In the genomic region with DNA sequence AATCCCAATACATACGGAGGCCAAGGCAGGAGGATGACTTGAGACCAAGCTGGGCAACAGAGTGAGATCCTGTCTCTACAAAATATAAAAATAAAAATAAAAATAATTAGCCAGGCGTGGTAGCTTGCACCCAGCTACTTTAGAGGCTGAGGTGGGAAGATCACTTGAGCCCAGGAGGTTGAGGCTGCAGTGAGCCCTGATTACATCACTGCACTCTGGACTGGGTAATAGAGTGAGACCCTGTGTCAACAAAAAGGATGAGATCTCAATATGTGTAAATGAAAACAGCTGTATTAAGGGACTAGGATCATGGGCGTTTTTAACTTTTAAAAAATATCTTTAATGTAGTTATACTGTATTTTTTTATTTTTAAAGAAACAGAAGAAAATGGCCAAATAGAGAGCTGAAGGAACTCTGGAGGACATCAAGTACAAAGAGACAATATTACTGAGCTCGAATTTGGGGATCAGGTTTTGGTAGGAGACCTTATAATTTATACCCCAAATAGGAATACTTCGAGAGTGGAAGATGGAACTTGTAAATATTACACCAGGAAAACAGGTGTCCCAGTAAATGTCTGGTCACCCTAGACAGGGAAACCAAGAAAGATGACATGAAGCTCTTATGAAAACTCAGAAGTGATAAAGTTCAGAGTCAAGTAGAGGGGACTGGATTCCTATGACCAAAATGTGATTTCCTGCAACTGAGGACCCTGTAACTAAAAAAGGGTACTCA, we compare ENCODE assay signal across 1 cellular context.
TF ChIP-seq lines count a peak whose summit lies in the region.

No MANE protein-coding gene starts in this region.

TF ChIP-seq in A549, 52 proteins besides CTCF, POLR2A, EP300 and RAD21 (continued from another document):
- TF ChIP-seq, protein P1, sequence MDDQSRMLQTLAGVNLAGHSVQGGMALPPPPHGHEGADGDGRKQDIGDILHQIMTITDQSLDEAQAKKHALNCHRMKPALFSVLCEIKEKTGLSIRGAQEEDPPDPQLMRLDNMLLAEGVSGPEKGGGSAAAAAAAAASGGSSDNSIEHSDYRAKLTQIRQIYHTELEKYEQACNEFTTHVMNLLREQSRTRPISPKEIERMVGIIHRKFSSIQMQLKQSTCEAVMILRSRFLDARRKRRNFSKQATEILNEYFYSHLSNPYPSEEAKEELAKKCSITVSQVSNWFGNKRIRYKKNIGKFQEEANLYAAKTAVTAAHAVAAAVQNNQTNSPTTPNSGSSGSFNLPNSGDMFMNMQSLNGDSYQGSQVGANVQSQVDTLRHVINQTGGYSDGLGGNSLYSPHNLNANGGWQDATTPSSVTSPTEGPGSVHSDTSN (IDR thresholded peaks at IDR 0.05): no peak
- TF ChIP-seq FOSB (CRISPR knock-in tag; IDR thresholded peaks at IDR 0.05): no peak
- TF ChIP-seq GATA3 (IDR thresholded peaks at IDR 0.05; ENCODE audit: borderline replicate concordance): no peak
- no peak for TF ChIP-seq RCOR1 (IDR thresholded peaks at IDR 0.05; ENCODE audit: low read depth, low read length)
- no peak for TF ChIP-seq MAFK (IDR thresholded peaks at IDR 0.05; ENCODE audit: partially characterized antibody)
- no peak for TF ChIP-seq BHLHE40 (IDR thresholded peaks at IDR 0.05; ENCODE audit: low read depth, low read length)
- TF ChIP-seq HOXB13 (CRISPR knock-in tag; IDR thresholded peaks at IDR 0.05; ENCODE audit: low read depth): peak; percentile 51; the same call in 1 of the 2 replicates
- no peak for TF ChIP-seq TP53 (CRISPR knock-in tag; IDR thresholded peaks at IDR 0.05)
- TF ChIP-seq ZSCAN20 (CRISPR knock-in tag; IDR thresholded peaks at IDR 0.05): no peak; the same call in 1 of the 2 replicates
- peak; percentile 80; the same call in 1 of the 2 replicates for TF ChIP-seq HEYL (CRISPR knock-in tag; IDR thresholded peaks at IDR 0.05)
- no peak for TF ChIP-seq HDAC2 (IDR thresholded peaks at IDR 0.05)
- TF ChIP-seq MAZ (IDR thresholded peaks at IDR 0.05; ENCODE audit: borderline replicate concordance, low read depth, low read length): no peak
- no peak for TF ChIP-seq CHD2 (IDR thresholded peaks at IDR 0.05; ENCODE audit: low read length, partially characterized antibody)
- no peak for TF ChIP-seq ZC3H11A (IDR thresholded peaks at IDR 0.05)
- TF ChIP-seq CBX2 (IDR thresholded peaks at IDR 0.05; ENCODE audit: borderline replicate concordance, low read depth): no peak
- TF ChIP-seq, protein P2, sequence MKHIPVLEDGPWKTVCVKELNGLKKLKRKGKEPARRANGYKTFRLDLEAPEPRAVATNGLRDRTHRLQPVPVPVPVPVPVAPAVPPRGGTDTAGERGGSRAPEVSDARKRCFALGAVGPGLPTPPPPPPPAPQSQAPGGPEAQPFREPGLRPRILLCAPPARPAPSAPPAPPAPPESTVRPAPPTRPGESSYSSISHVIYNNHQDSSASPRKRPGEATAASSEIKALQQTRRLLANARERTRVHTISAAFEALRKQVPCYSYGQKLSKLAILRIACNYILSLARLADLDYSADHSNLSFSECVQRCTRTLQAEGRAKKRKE (CRISPR knock-in tag; IDR thresholded peaks at IDR 0.05; ENCODE audit: low read depth): peak; percentile 83; the same call in 1 of the 2 replicates
- no peak for TF ChIP-seq FOSL2 (IDR thresholded peaks at IDR 0.05)
- TF ChIP-seq FOSL2 (CRISPR knock-in tag; IDR thresholded peaks at IDR 0.05): no peak
- peak; percentile 51; the same call in 1 of the 2 replicates for TF ChIP-seq HOXB5 (CRISPR knock-in tag; IDR thresholded peaks at IDR 0.05)
- TF ChIP-seq, protein P3, sequence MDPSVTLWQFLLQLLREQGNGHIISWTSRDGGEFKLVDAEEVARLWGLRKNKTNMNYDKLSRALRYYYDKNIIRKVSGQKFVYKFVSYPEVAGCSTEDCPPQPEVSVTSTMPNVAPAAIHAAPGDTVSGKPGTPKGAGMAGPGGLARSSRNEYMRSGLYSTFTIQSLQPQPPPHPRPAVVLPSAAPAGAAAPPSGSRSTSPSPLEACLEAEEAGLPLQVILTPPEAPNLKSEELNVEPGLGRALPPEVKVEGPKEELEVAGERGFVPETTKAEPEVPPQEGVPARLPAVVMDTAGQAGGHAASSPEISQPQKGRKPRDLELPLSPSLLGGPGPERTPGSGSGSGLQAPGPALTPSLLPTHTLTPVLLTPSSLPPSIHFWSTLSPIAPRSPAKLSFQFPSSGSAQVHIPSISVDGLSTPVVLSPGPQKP (IDR thresholded peaks at IDR 0.05; ENCODE audit: low read depth, low read length): no peak
- TF ChIP-seq ZNF302 (CRISPR knock-in tag; IDR thresholded peaks at IDR 0.05): no peak; the same call in 1 of the 2 replicates
- no peak for TF ChIP-seq ZFP36 (IDR thresholded peaks at IDR 0.05; ENCODE audit: borderline replicate concordance, partially characterized antibody)
- TF ChIP-seq HOXA7 (CRISPR knock-in tag; IDR thresholded peaks at IDR 0.05): 0 out of 2 replicates have a peak, but pooled peaks have one; percentile 68
- 0 out of 2 replicates have a peak, but pooled peaks have one; percentile 60 for TF ChIP-seq FOXS1 (CRISPR knock-in tag; IDR thresholded peaks at IDR 0.05)
TF ChIP-seq in A549: peak in this region for 7.
